Comparison of ENCODE assay signal across 27 cellular contexts in the genomic region with DNA sequence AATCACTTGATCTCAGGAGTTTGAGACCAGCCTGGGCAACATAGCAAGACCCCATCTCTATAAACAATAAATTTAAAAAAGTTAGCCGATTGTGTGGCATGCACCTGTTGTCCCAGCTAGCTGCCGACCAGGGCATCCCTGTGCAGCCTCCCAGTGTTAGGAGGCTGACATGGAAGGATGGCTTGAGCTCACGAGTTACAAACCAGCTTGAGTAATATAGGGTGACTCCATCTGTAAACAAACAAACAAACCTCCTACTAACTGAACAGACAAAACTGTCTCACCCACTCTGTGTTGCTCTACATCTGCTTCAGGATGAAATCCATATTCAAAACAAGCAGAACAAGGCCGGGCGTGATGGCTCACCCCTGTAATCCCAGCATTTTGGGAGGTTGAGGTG.
"Had no signal": no experiment of that assay in that cellular context is flagged by ENCODE, and none has a peak within 500 bp of the region (broad histone marks: within the 10 kb centered on the region; RNA-seq: fewer than 3 reads in every experiment).

No MANE protein-coding gene starts in this region.

- H3K4me3 ChIP-seq: neural progenitor cell, ovary, psoas muscle, skin epidermis, smooth muscle cell, spleen, stomach, thoracic aorta, thyroid gland, tibial nerve, upper lobe of left lung, vagina had no signal

- H3K27me3 ChIP-seq: neural progenitor cell, ovary, thyroid gland, upper lobe of left lung, vagina had no signal

- H3K9ac ChIP-seq: neural progenitor cell, parathyroid adenoma had no signal

- H3K4me1 ChIP-seq: neural progenitor cell, parathyroid adenoma, psoas muscle, thyroid gland, tibial nerve, vagina had no signal

- H3K79me2 ChIP-seq: parathyroid adenoma had no signal

- DNase-seq: naive thymus-derived CD4-positive, alpha-beta T cell; natural killer cell; occipital lobe; ovary; posterior cingulate gyrus; psoas muscle; right cardiac atrium; spleen; stimulated activated CD4-positive, alpha-beta T cell treated with anti-CD3 and anti-CD28 coated beads, Interleukin-12 subunit alpha, Interleukin-12 subunit beta, amount 100 ng/mL, for 4 hours; stimulated activated CD4-positive, alpha-beta T cell treated with anti-CD3 and anti-CD28 coated beads, Interleukin-1b, Interleukin-23, amount 100 ng/mL, for 48 hours; stimulated activated CD4-positive, alpha-beta T cell treated with anti-CD3 and anti-CD28 coated beads, Interleukin-4, amount 100 ng/mL, for 1 hour; stimulated activated naive B cell treated with anti-CD40 and anti-IgM and Interleukin-4, amounts not matched to agents 10 μg/mL and 1 μg/mL and 100 μg/mL, for 72 hours; stimulated activated naive CD4-positive, alpha-beta T cell treated with Interleukin-2 at 50 U/mL for 16 hours; stomach; thyroid gland; trophoblast cell; upper lobe of left lung had no signal

- H3K36me3 ChIP-seq: neural progenitor cell, ovary, spleen, stomach, thoracic aorta, thyroid gland, tibial nerve, upper lobe of left lung, vagina had no signal

- ATAC-seq: naive thymus-derived CD4-positive, alpha-beta T cell; natural killer cell; psoas muscle; right cardiac atrium; sciatic nerve; stimulated activated effector memory CD8-positive, alpha-beta T cell treated with anti-CD3 and anti-CD28 coated beads, Interleukin-12 subunit alpha, Interleukin-12 subunit beta, amount 100 ng/mL, for 72 hours; stimulated activated naive B cell treated with anti-CD40 and anti-IgM and Interleukin-4, amounts not matched to agents 10 μg/mL and 1 μg/mL and 100 μg/mL, for 72 hours had no signal

- FAIRE-seq: urothelium cell line had no signal

- H3K4me2 ChIP-seq: neural progenitor cell, smooth muscle cell had no signal

- H3K9me3 ChIP-seq: ovary, psoas muscle, spleen, stomach, thoracic aorta, thyroid gland, tibial nerve, upper lobe of left lung, vagina had no signal

- H2AFZ ChIP-seq: neural progenitor cell, parathyroid adenoma had no signal

- H3K27ac ChIP-seq: neural progenitor cell, ovary, parathyroid adenoma, psoas muscle, skin epidermis, spleen, stomach, thoracic aorta, thyroid gland, tibial nerve, upper lobe of left lung, vagina had no signal
